Comparison of ENCODE assay signal across 8 cellular contexts in genomic region chr12:50402270-50403000, GRCh38. TPM values are rescaled to one million over a fixed set of nuclear protein-coding genes. Genes with fewer than 3 reads are reported as not detected.
DNase-seq lines count a peak whose midpoint lies in the region; ATAC-seq and TF ChIP-seq lines count a peak whose summit lies in the region.

No MANE protein-coding gene starts in this region.

- DNase-seq in CD4-positive, alpha-beta memory T cell, result no peak
- DNase-seq in nephron progenitor cell (no peak), KBM-7 (no peak), HCEC 1CT (no peak)

- no peak for ATAC-seq in GM19328 (IDR thresholded peaks at IDR 0.05; ENCODE audit: unreplicated experiment)
- no peak for ATAC-seq in HG02571 (IDR thresholded peaks at IDR 0.05; ENCODE audit: unreplicated experiment)

- H3K27me3 ChIP-seq in CD4-positive, alpha-beta memory T cell (ENCODE audit: insufficient read depth, low read length), result no peaks in the 10 kb centered on the region
- no peaks in the 10 kb centered on the region for H3K27me3 ChIP-seq in OCI-LY1 (ENCODE audit: insufficient read depth, low read length)
- H3K27me3 ChIP-seq in ectodermal cell (ENCODE audit: control insufficient read depth, insufficient read depth, low read length, poor library complexity, severe bottlenecking), result no peaks in the 10 kb centered on the region

- H3K9me3 ChIP-seq in CD4-positive, alpha-beta memory T cell (ENCODE audit: control insufficient read depth in 1 of 2, low read length in 2 of 2), result no peaks in the 10 kb centered on the region
- H3K9me3 ChIP-seq in OCI-LY1 (ENCODE audit: low read length) (no peaks in the 10 kb centered on the region), ectodermal cell (ENCODE audit: control insufficient read depth, low read length) (no peaks in the 10 kb centered on the region)

- 73 to 80% methylated on average over 7 of the region's 7 CpGs for WGBS in ectodermal cell, 2 experiments

- no peaks in the 10 kb centered on the region for H4K20me1 ChIP-seq in OCI-LY1 (ENCODE audit: insufficient read depth, low read length)

- H3K4me1 ChIP-seq in CD4-positive, alpha-beta memory T cell (ENCODE audit: insufficient read depth, low read length), result peaks cover 28% of the 10 kb centered on the region
- H3K4me1 ChIP-seq in OCI-LY1 (ENCODE audit: insufficient read depth, low read length, severe bottlenecking), result peaks cover 23% of the 10 kb centered on the region
- H3K4me1 ChIP-seq in ectodermal cell (ENCODE audit: control insufficient read depth, insufficient read depth, low read length), result peaks cover 7% of the 10 kb centered on the region

- peaks cover 62% of the 10 kb centered on the region for H3K79me2 ChIP-seq in OCI-LY1 (ENCODE audit: insufficient read depth, low read length)

- H3F3A ChIP-seq in OCI-LY1 (ENCODE audit: insufficient read depth, low read length), result no peaks in the 10 kb centered on the region

- no peaks in the 10 kb centered on the region for H3K36me3 ChIP-seq in CD4-positive, alpha-beta memory T cell (ENCODE audit: insufficient read depth, low read length)
- H3K36me3 ChIP-seq in OCI-LY1 (ENCODE audit: insufficient read depth, low read length) (peaks cover 13% of the 10 kb centered on the region), ectodermal cell (ENCODE audit: control insufficient read depth, insufficient read depth, low read length) (no peaks in the 10 kb centered on the region)

- no peaks in the 10 kb centered on the region for H3K9me2 ChIP-seq in OCI-LY1 (ENCODE audit: low read depth, low read length)

- TF ChIP-seq CTCF in OCI-LY1 (IDR thresholded peaks at IDR 0.05; ENCODE audit: low read length) (no peak), nephron progenitor cell (IDR thresholded peaks at IDR 0.05) (no peak)

- peaks cover 0 to 14% of the 10 kb centered on the region in 2 donors for H3K36me3 Mint-ChIP-seq in CD4-positive, alpha-beta memory T cell
- H3K36me3 Mint-ChIP-seq in nephron progenitor cell (ENCODE audit: low read depth), result peaks cover 6% of the 10 kb centered on the region

- peak overlapping the region; percentile 76 for H3K27ac ChIP-seq in CD4-positive, alpha-beta memory T cell (ENCODE audit: low read depth, low read length)
- H3K27ac ChIP-seq in OCI-LY1 (ENCODE audit: low read depth, low read length, poor library complexity, severe bottlenecking), result peak overlapping the region; percentile 82
- peak overlapping the region; percentile 33 for H3K27ac ChIP-seq in ectodermal cell (ENCODE audit: insufficient read depth, low read depth, low read length, poor library complexity, severe bottlenecking)

- no peak overlapping the region for H3K4me3 ChIP-seq in CD4-positive, alpha-beta memory T cell (ENCODE audit: low read length in 2 of 2)
- H3K4me3 ChIP-seq in OCI-LY1 (ENCODE audit: low read depth, low read length, poor library complexity, severe bottlenecking) (peak overlapping the region; percentile 88), ectodermal cell (ENCODE audit: insufficient read depth, low read depth, low read length) (peak overlapping the region; percentile 69)

- H3K4me1 Mint-ChIP-seq in CD4-positive, alpha-beta memory T cell, result peaks cover 19 to 42% (median 30%) of the 10 kb centered on the region in 4 donors
- H3K4me1 Mint-ChIP-seq in nephron progenitor cell, result peaks cover 25% of the 10 kb centered on the region

- intact Hi-C loops in CD4-positive, alpha-beta memory T cell (cut with micrococcal nuclease), result loop anchor here (5.0 to 10.0 kb wide), 2 partner anchors 180 to 318 kb away; partner anchors contain the start of gene SMARCD1

- no peak overlapping the region for H2AFZ ChIP-seq in OCI-LY1 (ENCODE audit: low read length)

- H3K27ac Mint-ChIP-seq in CD4-positive, alpha-beta memory T cell, result peak overlapping the region in 3 of 7 donors; percentile 1 to 95 (median 91)
- H3K27ac Mint-ChIP-seq in nephron progenitor cell, result peak overlapping the region; percentile 99

- H3K9ac ChIP-seq in OCI-LY1 (ENCODE audit: low read length), result peak overlapping the region; percentile 86

- H3K4me2 ChIP-seq in OCI-LY1 (ENCODE audit: low read length), result peak overlapping the region; percentile 86

- in situ Hi-C loops in KBM-7 (cut with MboI; ENCODE audit: low pct_unique_long_range_greater_than_20kb, low sequenced_read_pairs), result no loop called here

- CTCF ChIA-PET in CD4-positive, alpha-beta memory T cell (lab: Charles Lee; ENCODE audit: partially characterized antibody), result no interaction called here

- H3K4me3 Mint-ChIP-seq in CD4-positive, alpha-beta memory T cell, result peak overlapping the region; percentile 91 to 99 (median 97)
- H3K4me3 Mint-ChIP-seq in nephron progenitor cell, result peak overlapping the region; percentile 98

- H3K27me3 Mint-ChIP-seq in CD4-positive, alpha-beta memory T cell, result no peaks in the 10 kb centered on the region
- H3K27me3 Mint-ChIP-seq in nephron progenitor cell (ENCODE audit: low read depth, poor library complexity), result peaks cover 20% of the 10 kb centered on the region

- POLR2A ChIA-PET in CD4-positive, alpha-beta memory T cell (lab: Charles Lee; ENCODE audit: partially characterized antibody), result interaction anchor here (1.3 kb wide), 1 partner anchor 290 kb away, joined by 3 read pairs; the partner anchor contains the start of gene COX14

- H3K9me3 Mint-ChIP-seq in CD4-positive, alpha-beta memory T cell, result no peaks in the 10 kb centered on the region
- H3K9me3 Mint-ChIP-seq in nephron progenitor cell, result peaks cover 13% of the 10 kb centered on the region

RNA-seq across cellular contexts. Expression of gene LARP4, which starts 1.8 kb away (rescaled TPM):
- total RNA-seq in CD4-positive, alpha-beta memory T cell, result 10 to 100 TPM; 38.7 to 40.7 TPM
- 10 to 100 TPM; 14.2 to 20.1 TPM for polyA plus RNA-seq in CD4-positive, alpha-beta memory T cell
- polyA plus RNA-seq in ectodermal cell (2013, experiment 1 of 4), result 40.3 TPM
- polyA plus RNA-seq in ectodermal cell (2013, experiment 2 of 4), result 42.5 TPM
- 26.7 TPM for polyA plus RNA-seq in ectodermal cell (2013, experiment 3 of 4)
- 29.7 TPM for polyA plus RNA-seq in ectodermal cell (2013, experiment 4 of 4)

RNA-seq across cellular contexts. Expression of gene FAM186A, which starts 6.0 kb away (rescaled TPM):
- total RNA-seq in CD4-positive, alpha-beta memory T cell, result not detected
- polyA plus RNA-seq in CD4-positive, alpha-beta memory T cell, result under 1 TPM in 1 of 2 donors, not detected in 1; 0.09 TPM
- not detected for polyA plus RNA-seq in ectodermal cell (2013, experiment 1 of 4)
- not detected for polyA plus RNA-seq in ectodermal cell (2013, experiment 2 of 4)
- not detected for polyA plus RNA-seq in ectodermal cell (2013, experiment 3 of 4)
- polyA plus RNA-seq in ectodermal cell (2013, experiment 4 of 4), result not detected

Comparison
In these comparisons a context has a peak if more than half of its experiments do, and no peak if none do; other contexts are left out.
1. H3K4me3 ChIP-seq: peak in OCI-LY1 (single experiment) and ectodermal cell (single experiment); none in CD4-positive, alpha-beta memory T cell (0 of 2).
2. Peak in every context shown above with its lines, with median percentiles within 50 percentile points of each other: H3K27ac ChIP-seq.